ENCODE assay signal across 8 cellular contexts in the genomic region with DNA sequence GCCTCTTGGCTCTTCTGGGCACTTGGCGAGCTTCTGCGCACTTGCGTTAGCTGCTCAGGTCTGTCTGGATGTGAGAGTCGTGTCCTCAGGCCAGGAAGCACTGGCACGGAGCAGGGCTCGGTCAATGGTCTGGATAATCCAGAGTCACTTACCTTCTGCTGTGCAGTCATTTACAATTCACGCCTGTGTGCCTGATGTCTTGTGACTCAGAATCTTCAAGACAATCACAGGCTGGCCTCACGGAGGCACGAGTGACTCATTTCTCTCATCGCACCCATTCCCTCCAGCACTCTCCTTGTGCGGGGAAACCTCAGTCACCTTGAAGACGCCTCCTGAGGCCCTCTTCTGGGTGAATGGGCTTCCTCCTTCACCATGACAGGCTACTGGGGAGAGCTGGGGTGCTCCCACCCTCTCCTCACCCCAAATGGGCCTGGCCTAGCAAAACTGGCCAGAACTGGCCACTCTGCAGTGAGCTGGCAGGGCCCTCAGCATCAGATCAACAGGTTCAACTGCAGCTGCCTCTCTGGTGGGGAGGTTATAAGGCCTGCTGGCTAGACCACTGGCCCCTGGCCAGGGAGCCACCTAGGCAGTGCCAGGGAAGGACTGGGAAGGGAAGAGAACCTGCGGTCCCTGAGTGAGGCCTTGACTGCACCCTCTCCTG. TPM values are rescaled to one million over a fixed set of nuclear protein-coding genes. Genes with fewer than 3 reads are reported as not detected.
DNase-seq lines count a peak whose midpoint lies in the region; TF ChIP-seq lines count a peak whose summit lies in the region.

No MANE protein-coding gene starts in this region.

- H3K23ac ChIP-seq in mesendoderm (ENCODE audit: low read length), result peak overlapping the region; percentile 0

- peaks cover 20% of the 10 kb centered on the region for H3K36me3 ChIP-seq in HAP-1 (replicated peaks)
- peaks cover 3% of the 10 kb centered on the region for H3K36me3 ChIP-seq in brain microvascular endothelial cell (replicated peaks)
- H3K36me3 ChIP-seq in mesendoderm (ENCODE audit: control insufficient read depth, insufficient read depth, low read length), result peaks cover 1% of the 10 kb centered on the region

- H2BK5ac ChIP-seq in mesendoderm (ENCODE audit: low read length), result no peak overlapping the region

- peak overlapping the region; percentile 98 for H3K9ac ChIP-seq in mesendoderm (ENCODE audit: low read length)

- peaks cover 28% of the 10 kb centered on the region for H3K79me1 ChIP-seq in mesendoderm (ENCODE audit: low read length)

- POLR2A ChIA-PET in AG04449 (lab: Yijun Ruan, JAX), result interaction anchor here (0.8 to 0.9 kb wide), 2 partner anchors 63 to 139 kb away, joined by 3 to 4 read pairs; no protein-coding TSS in a partner anchor

- peak overlapping the region; percentile 99 for H3K4me2 ChIP-seq in mesendoderm (ENCODE audit: low read length)

- CTCF ChIA-PET in AG04449 (lab: Yijun Ruan, JAX), result no interaction called here

- no peak for TF ChIP-seq CTCF in AG04449 (IDR thresholded peaks at IDR 0.05; ENCODE audit: insufficient read depth, low read length, missing control alignments)
- TF ChIP-seq CTCF in brain microvascular endothelial cell (IDR thresholded peaks at IDR 0.05; ENCODE audit: low read depth, low read length, missing control alignments), result no peak

- H3K4me3 ChIP-seq in AG04449 (ENCODE audit: low read depth, low read length), result peak overlapping the region; percentile 82
- peak overlapping the region; percentile 68 for H3K4me3 ChIP-seq in HAP-1
- H3K4me3 ChIP-seq in brain microvascular endothelial cell (ENCODE audit: low read depth, low read length), result peak overlapping the region; percentile 71
- no peak overlapping the region for H3K4me3 ChIP-seq in mesendoderm (ENCODE audit: low read length)

- no peak overlapping the region for H4K5ac ChIP-seq in mesendoderm (ENCODE audit: low read length)

- no CpG with 5 or more reads among the region's 13 CpGs for WGBS in mesendoderm (ENCODE audit: extremely low coverage, insufficient coverage, low lambda C conversion rate)

- in situ Hi-C loops in HAP-1 (cut with MboI; ENCODE audit: low sequenced_read_pairs), result no loop called here
- in situ Hi-C loops in brain microvascular endothelial cell (cut with HindIII; ENCODE audit: low pct_ligation_motif_present, low sequenced_read_pairs), result no loop called here

- DNase-seq in AG04449 (ENCODE audit: low read depth, low spot score) (peak; percentile 57), HAP-1 (ENCODE audit: low spot score in 2 of 2) (no peak), T1000 (lab: John Stamatoyannopoulos, UW) (peak; percentile 54), brain microvascular endothelial cell (peak; percentile 82), mesendoderm (peak; percentile 67), NCI-H2081 treated with DMSO at 0.1 percent for 48 hours (lab: John Stamatoyannopoulos, UW) (no peak), NCI-H345 treated with DMSO at 0.1 percent for 48 hours (lab: John Stamatoyannopoulos, UW; ENCODE audit: unreplicated experiment) (no peak)
- peak; percentile 52 for DNase-seq in stimulated activated CD8-positive, alpha-beta memory T cell treated with anti-CD3 and anti-CD28 coated beads, Interleukin-4, amount 100 ng/mL, for 24 hours (ENCODE audit: low read depth)

- H2BK15ac ChIP-seq in mesendoderm (replicated peaks; ENCODE audit: low read depth), result no peak overlapping the region

- H2AK5ac ChIP-seq in mesendoderm (ENCODE audit: low read length), result no peak overlapping the region

- no peak overlapping the region for H2BK120ac ChIP-seq in mesendoderm (ENCODE audit: low read depth, low read length)

- no peak overlapping the region for H3K18ac ChIP-seq in mesendoderm (ENCODE audit: low read length)

- H3K4me1 ChIP-seq in HAP-1 (peaks cover 11% of the 10 kb centered on the region), mesendoderm (ENCODE audit: control insufficient read depth, low read depth, low read length) (peaks cover 11% of the 10 kb centered on the region)

- no peaks in the 10 kb centered on the region for H3K9me3 ChIP-seq in HAP-1

- peak overlapping the region; percentile 99 for H3K56ac ChIP-seq in mesendoderm (ENCODE audit: low read length)

- no peaks in the 10 kb centered on the region for H3K27me3 ChIP-seq in HAP-1 (ENCODE audit: low read depth)
- no peaks in the 10 kb centered on the region for H3K27me3 ChIP-seq in brain microvascular endothelial cell (replicated peaks)
- no peaks in the 10 kb centered on the region for H3K27me3 ChIP-seq in mesendoderm (ENCODE audit: insufficient read depth, low read length, poor library complexity)

- peaks cover 32% of the 10 kb centered on the region for H3K79me2 ChIP-seq in mesendoderm (ENCODE audit: control insufficient read depth, insufficient read depth, low read length)

- H3K4ac ChIP-seq in mesendoderm (ENCODE audit: low read depth, low read length), result no peak overlapping the region

- no peak overlapping the region for H4K8ac ChIP-seq in mesendoderm (ENCODE audit: low read depth, low read length)

- H3K27ac ChIP-seq in brain microvascular endothelial cell, result peak overlapping the region; percentile 88
- H3K27ac ChIP-seq in mesendoderm (ENCODE audit: low read depth, low read length), result no peak overlapping the region

RNA-seq across cellular contexts. Expression of a gene that starts 1.9 kb away (rescaled TPM):
- polyA plus RNA-seq in mesendoderm (2013, experiment 1 of 2), result 41.7 TPM
- 42.1 TPM for polyA plus RNA-seq in mesendoderm (2013, experiment 2 of 2)

RNA-seq across cellular contexts. Expression of a gene that starts 34.5 kb away (rescaled TPM):
- polyA plus RNA-seq in mesendoderm (2013, experiment 1 of 2), result 0.04 TPM
- 0.03 TPM for polyA plus RNA-seq in mesendoderm (2013, experiment 2 of 2)

RNA-seq across cellular contexts. Expression of a gene that starts 41.2 kb away (rescaled TPM):
- 0.08 TPM for polyA plus RNA-seq in mesendoderm (2013, experiment 1 of 2)
- 0.07 TPM for polyA plus RNA-seq in mesendoderm (2013, experiment 2 of 2)

RNA-seq across cellular contexts. Expression of a gene that starts 44.1 kb away (rescaled TPM):
- 12.1 TPM for polyA plus RNA-seq in mesendoderm (2013, experiment 1 of 2)
- polyA plus RNA-seq in mesendoderm (2013, experiment 2 of 2), result 12.6 TPM

Comparison
In these comparisons a context has a peak if more than half of its experiments do, and no peak if none do; other contexts are left out.
1. DNase-seq: peak in AG04449 (single experiment), T1000 (single experiment), brain microvascular endothelial cell (single experiment), mesendoderm (single experiment) and stimulated activated CD8-positive, alpha-beta memory T cell treated with anti-CD3 and anti-CD28 coated beads, Interleukin-4, amount 100 ng/mL, for 24 hours (single experiment); none in HAP-1 (0 of 2), NCI-H2081 treated with DMSO at 0.1 percent for 48 hours (single experiment) and NCI-H345 treated with DMSO at 0.1 percent for 48 hours (single experiment).